ENCODE assay signal across 1 cellular context in the genomic region with DNA sequence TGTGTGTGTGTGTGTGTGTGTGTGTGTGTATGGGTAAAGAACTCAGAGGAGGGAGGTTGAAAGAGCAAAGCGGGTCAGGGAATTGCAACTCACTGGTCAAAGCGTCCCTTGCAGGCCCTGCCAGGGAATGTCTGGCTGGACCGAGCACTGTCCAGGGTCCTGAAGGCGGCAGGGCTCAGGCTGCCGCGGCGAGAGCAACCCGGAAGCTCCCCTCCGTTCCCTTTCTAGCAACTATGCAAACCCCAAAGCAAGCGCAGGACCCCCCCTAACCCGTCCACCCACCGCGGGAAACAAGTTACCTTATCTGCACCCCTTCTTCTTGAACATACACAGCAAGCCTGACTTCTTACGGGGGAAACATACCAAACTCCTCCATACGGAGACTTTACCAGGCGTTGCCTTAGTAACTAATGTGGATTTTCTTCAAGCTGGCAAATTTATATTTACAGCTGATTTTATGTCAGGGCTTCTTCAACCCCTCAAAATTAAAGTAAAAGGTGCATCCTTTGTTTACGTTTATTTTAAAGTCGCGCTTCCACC.
TF ChIP-seq lines count a peak whose summit lies in the region.

No MANE protein-coding gene starts in this region.

TF ChIP-seq in HepG2, 621 proteins besides CTCF, POLR2A, EP300 and RAD21 (continued from another document and continues in another):
- TF ChIP-seq, protein P1, sequence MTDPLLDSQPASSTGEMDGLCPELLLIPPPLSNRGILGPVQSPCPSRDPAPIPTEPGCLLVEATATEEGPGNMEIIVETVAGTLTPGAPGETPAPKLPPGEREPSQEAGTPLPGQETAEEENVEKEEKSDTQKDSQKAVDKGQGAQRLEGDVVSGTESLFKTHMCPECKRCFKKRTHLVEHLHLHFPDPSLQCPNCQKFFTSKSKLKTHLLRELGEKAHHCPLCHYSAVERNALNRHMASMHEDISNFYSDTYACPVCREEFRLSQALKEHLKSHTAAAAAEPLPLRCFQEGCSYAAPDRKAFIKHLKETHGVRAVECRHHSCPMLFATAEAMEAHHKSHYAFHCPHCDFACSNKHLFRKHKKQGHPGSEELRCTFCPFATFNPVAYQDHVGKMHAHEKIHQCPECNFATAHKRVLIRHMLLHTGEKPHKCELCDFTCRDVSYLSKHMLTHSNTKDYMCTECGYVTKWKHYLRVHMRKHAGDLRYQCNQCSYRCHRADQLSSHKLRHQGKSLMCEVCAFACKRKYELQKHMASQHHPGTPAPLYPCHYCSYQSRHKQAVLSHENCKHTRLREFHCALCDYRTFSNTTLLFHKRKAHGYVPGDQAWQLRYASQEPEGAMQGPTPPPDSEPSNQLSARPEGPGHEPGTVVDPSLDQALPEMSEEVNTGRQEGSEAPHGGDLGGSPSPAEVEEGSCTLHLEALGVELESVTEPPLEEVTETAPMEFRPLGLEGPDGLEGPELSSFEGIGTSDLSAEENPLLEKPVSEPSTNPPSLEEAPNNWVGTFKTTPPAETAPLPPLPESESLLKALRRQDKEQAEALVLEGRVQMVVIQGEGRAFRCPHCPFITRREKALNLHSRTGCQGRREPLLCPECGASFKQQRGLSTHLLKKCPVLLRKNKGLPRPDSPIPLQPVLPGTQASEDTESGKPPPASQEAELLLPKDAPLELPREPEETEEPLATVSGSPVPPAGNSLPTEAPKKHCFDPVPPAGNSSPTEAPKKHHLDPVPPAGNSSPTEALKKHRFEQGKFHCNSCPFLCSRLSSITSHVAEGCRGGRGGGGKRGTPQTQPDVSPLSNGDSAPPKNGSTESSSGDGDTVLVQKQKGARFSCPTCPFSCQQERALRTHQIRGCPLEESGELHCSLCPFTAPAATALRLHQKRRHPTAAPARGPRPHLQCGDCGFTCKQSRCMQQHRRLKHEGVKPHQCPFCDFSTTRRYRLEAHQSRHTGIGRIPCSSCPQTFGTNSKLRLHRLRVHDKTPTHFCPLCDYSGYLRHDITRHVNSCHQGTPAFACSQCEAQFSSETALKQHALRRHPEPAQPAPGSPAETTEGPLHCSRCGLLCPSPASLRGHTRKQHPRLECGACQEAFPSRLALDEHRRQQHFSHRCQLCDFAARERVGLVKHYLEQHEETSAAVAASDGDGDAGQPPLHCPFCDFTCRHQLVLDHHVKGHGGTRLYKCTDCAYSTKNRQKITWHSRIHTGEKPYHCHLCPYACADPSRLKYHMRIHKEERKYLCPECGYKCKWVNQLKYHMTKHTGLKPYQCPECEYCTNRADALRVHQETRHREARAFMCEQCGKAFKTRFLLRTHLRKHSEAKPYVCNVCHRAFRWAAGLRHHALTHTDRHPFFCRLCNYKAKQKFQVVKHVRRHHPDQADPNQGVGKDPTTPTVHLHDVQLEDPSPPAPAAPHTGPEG (CRISPR knock-in tag; IDR thresholded peaks at IDR 0.05) = peak; percentile 87; the same call in 1 of the 2 replicates
- TF ChIP-seq KLF9 (CRISPR knock-in tag; IDR thresholded peaks at IDR 0.05; ENCODE audit: low read depth) (peak; percentile 56; the same call in 1 of the 2 replicates), ZNF430 (CRISPR knock-in tag; IDR thresholded peaks at IDR 0.05) (peak; percentile 90), MYC (CRISPR knock-in tag; IDR thresholded peaks at IDR 0.05; ENCODE audit: borderline replicate concordance) (peak; percentile 67; the same call in 1 of the 2 replicates), HDAC2 (CRISPR knock-in tag; IDR thresholded peaks at IDR 0.05) (peak; percentile 81), ZFP62 (CRISPR knock-in tag; IDR thresholded peaks at IDR 0.05) (no peak), MXD4 (CRISPR knock-in tag; IDR thresholded peaks at IDR 0.05) (peak; percentile 81; the same call in 1 of the 2 replicates), BHLHE40 (IDR thresholded peaks at IDR 0.05; ENCODE audit: low read length) (no peak), ZNF230 (CRISPR knock-in tag; IDR thresholded peaks at IDR 0.05) (peak; percentile 92; the same call in 1 of the 2 replicates), ZNF484 (CRISPR knock-in tag; IDR thresholded peaks at IDR 0.05; ENCODE audit: borderline replicate concordance, low read depth) (peak; percentile 70; the same call in 1 of the 2 replicates), ZFP1 (CRISPR knock-in tag; IDR thresholded peaks at IDR 0.05) (peak; percentile 68; the same call in 1 of the 2 replicates), SOX5 (CRISPR knock-in tag; IDR thresholded peaks at IDR 0.05; ENCODE audit: borderline replicate concordance) (peak; percentile 40; the same call in 1 of the 2 replicates), ZNF30 (CRISPR knock-in tag; IDR thresholded peaks at IDR 0.05) (no peak), XRCC5 (optimal IDR thresholded peaks at IDR 0.05; ENCODE audit: low read length) (no peak), SIX4 (CRISPR knock-in tag; IDR thresholded peaks at IDR 0.05) (peak; percentile 85; the same call in 1 of the 2 replicates), ZNF557 (CRISPR knock-in tag; IDR thresholded peaks at IDR 0.05) (peak; percentile 99), ZFP37 (CRISPR knock-in tag; IDR thresholded peaks at IDR 0.05; ENCODE audit: borderline replicate concordance) (peak; percentile 98), ONECUT2 (CRISPR knock-in tag; IDR thresholded peaks at IDR 0.05) (peak; percentile 77), MLLT10 (CRISPR knock-in tag; IDR thresholded peaks at IDR 0.05) (no peak), KDM5A (IDR thresholded peaks at IDR 0.05; ENCODE audit: borderline replicate concordance, low read length) (no peak), SALL2 (CRISPR knock-in tag; IDR thresholded peaks at IDR 0.05) (peak; percentile 98), ZFY (CRISPR knock-in tag; IDR thresholded peaks at IDR 0.05) (peak; percentile 67), ZNF776 (CRISPR knock-in tag; IDR thresholded peaks at IDR 0.05) (0 out of 2 replicates have a peak, but pooled peaks have one; percentile 42), MAFF (IDR thresholded peaks at IDR 0.05; ENCODE audit: low read depth, low read length) (no peak), AHR (CRISPR knock-in tag; IDR thresholded peaks at IDR 0.05) (peak; percentile 83; the same call in 1 of the 2 replicates), HMG20B (CRISPR knock-in tag; conservative IDR thresholded peaks at IDR 0.05) (peak; percentile 77; the same call in 1 of the 2 replicates), HOXD1 (CRISPR knock-in tag; IDR thresholded peaks at IDR 0.05) (peak; percentile 95), ZNF839 (CRISPR knock-in tag; IDR thresholded peaks at IDR 0.05; ENCODE audit: borderline replicate concordance) (no peak; the same call in 1 of the 2 replicates), ZNF788 (CRISPR knock-in tag; IDR thresholded peaks at IDR 0.05; ENCODE audit: borderline replicate concordance) (peak; percentile 50; the same call in 1 of the 2 replicates), HHEX (CRISPR knock-in tag; IDR thresholded peaks at IDR 0.05) (no peak)
- TF ChIP-seq, protein P2, sequence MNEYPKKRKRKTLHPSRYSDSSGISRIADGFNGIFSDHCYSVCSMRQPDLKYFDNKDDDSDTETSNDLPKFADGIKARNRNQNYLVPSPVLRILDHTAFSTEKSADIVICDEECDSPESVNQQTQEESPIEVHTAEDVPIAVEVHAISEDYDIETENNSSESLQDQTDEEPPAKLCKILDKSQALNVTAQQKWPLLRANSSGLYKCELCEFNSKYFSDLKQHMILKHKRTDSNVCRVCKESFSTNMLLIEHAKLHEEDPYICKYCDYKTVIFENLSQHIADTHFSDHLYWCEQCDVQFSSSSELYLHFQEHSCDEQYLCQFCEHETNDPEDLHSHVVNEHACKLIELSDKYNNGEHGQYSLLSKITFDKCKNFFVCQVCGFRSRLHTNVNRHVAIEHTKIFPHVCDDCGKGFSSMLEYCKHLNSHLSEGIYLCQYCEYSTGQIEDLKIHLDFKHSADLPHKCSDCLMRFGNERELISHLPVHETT (CRISPR knock-in tag; conservative IDR thresholded peaks at IDR 0.05) = peak; percentile 79
- TF ChIP-seq, protein P3, sequence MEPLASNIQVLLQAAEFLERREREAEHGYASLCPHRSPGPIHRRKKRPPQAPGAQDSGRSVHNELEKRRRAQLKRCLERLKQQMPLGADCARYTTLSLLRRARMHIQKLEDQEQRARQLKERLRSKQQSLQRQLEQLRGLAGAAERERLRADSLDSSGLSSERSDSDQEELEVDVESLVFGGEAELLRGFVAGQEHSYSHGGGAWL (CRISPR knock-in tag; IDR thresholded peaks at IDR 0.05) = peak; percentile 96
- TF ChIP-seq, protein P4, sequence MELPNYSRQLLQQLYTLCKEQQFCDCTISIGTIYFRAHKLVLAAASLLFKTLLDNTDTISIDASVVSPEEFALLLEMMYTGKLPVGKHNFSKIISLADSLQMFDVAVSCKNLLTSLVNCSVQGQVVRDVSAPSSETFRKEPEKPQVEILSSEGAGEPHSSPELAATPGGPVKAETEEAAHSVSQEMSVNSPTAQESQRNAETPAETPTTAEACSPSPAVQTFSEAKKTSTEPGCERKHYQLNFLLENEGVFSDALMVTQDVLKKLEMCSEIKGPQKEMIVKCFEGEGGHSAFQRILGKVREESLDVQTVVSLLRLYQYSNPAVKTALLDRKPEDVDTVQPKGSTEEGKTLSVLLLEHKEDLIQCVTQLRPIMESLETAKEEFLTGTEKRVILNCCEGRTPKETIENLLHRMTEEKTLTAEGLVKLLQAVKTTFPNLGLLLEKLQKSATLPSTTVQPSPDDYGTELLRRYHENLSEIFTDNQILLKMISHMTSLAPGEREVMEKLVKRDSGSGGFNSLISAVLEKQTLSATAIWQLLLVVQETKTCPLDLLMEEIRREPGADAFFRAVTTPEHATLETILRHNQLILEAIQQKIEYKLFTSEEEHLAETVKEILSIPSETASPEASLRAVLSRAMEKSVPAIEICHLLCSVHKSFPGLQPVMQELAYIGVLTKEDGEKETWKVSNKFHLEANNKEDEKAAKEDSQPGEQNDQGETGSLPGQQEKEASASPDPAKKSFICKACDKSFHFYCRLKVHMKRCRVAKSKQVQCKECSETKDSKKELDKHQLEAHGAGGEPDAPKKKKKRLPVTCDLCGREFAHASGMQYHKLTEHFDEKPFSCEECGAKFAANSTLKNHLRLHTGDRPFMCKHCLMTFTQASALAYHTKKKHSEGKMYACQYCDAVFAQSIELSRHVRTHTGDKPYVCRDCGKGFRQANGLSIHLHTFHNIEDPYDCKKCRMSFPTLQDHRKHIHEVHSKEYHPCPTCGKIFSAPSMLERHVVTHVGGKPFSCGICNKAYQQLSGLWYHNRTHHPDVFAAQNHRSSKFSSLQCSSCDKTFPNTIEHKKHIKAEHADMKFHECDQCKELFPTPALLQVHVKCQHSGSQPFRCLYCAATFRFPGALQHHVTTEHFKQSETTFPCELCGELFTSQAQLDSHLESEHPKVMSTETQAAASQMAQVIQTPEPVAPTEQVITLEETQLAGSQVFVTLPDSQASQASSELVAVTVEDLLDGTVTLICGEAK (IDR thresholded peaks at IDR 0.05) = no peak
- TF ChIP-seq, protein P4 (CRISPR knock-in tag; IDR thresholded peaks at IDR 0.05) = peak; percentile 72; the same call in 1 of the 2 replicates
- TF ChIP-seq, protein P5, sequence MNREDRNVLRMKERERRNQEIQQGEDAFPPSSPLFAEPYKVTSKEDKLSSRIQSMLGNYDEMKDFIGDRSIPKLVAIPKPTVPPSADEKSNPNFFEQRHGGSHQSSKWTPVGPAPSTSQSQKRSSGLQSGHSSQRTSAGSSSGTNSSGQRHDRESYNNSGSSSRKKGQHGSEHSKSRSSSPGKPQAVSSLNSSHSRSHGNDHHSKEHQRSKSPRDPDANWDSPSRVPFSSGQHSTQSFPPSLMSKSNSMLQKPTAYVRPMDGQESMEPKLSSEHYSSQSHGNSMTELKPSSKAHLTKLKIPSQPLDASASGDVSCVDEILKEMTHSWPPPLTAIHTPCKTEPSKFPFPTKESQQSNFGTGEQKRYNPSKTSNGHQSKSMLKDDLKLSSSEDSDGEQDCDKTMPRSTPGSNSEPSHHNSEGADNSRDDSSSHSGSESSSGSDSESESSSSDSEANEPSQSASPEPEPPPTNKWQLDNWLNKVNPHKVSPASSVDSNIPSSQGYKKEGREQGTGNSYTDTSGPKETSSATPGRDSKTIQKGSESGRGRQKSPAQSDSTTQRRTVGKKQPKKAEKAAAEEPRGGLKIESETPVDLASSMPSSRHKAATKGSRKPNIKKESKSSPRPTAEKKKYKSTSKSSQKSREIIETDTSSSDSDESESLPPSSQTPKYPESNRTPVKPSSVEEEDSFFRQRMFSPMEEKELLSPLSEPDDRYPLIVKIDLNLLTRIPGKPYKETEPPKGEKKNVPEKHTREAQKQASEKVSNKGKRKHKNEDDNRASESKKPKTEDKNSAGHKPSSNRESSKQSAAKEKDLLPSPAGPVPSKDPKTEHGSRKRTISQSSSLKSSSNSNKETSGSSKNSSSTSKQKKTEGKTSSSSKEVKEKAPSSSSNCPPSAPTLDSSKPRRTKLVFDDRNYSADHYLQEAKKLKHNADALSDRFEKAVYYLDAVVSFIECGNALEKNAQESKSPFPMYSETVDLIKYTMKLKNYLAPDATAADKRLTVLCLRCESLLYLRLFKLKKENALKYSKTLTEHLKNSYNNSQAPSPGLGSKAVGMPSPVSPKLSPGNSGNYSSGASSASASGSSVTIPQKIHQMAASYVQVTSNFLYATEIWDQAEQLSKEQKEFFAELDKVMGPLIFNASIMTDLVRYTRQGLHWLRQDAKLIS (CRISPR knock-in tag; IDR thresholded peaks at IDR 0.05) = no peak
- TF ChIP-seq, protein P6, sequence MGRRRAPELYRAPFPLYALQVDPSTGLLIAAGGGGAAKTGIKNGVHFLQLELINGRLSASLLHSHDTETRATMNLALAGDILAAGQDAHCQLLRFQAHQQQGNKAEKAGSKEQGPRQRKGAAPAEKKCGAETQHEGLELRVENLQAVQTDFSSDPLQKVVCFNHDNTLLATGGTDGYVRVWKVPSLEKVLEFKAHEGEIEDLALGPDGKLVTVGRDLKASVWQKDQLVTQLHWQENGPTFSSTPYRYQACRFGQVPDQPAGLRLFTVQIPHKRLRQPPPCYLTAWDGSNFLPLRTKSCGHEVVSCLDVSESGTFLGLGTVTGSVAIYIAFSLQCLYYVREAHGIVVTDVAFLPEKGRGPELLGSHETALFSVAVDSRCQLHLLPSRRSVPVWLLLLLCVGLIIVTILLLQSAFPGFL (CRISPR knock-in tag; IDR thresholded peaks at IDR 0.05) = peak; percentile 92; the same call in 1 of the 2 replicates
